2 cellular contexts compared by ENCODE assay signal in the genomic region with DNA sequence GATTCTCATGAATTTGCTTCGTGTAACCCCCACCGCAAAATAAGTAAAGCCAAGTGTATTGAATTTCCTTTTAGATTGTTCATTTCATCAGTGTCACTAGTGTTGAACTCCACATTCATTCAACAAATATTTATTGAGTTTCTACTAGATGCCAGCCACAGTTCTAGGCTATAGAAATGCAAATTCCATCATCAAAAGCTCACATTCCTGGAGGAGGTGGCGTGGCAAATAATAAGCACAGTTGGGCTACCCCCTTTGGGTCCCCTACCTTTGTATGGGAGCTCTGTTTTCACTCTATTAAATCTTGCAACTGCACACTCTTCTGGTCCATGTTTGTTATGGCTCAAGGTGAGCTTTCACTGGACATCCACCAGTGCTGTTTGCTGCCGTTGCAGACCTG.
TF ChIP-seq lines count a peak whose summit lies in the region.

No MANE protein-coding gene starts in this region.

TF ChIP-seq in GM23338, 12 proteins besides CTCF, POLR2A, EP300 and RAD21 (continued from another document):
- TF ChIP-seq EZH2 (IDR thresholded peaks at IDR 0.05; ENCODE audit: low read depth, unreplicated experiment) = no peak
- TF ChIP-seq JUNB (IDR thresholded peaks at IDR 0.05; ENCODE audit: unreplicated experiment) = no peak
TF ChIP-seq in GM23338: peak in this region for 0.

TF ChIP-seq in K562, 482 proteins besides CTCF, POLR2A, EP300 and RAD21:
- TF ChIP-seq, protein P1, sequence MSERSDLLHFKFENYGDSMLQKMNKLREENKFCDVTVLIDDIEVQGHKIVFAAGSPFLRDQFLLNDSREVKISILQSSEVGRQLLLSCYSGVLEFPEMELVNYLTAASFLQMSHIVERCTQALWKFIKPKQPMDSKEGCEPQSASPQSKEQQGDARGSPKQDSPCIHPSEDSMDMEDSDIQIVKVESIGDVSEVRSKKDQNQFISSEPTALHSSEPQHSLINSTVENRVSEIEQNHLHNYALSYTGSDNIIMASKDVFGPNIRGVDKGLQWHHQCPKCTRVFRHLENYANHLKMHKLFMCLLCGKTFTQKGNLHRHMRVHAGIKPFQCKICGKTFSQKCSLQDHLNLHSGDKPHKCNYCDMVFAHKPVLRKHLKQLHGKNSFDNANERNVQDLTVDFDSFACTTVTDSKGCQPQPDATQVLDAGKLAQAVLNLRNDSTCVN (CRISPR knock-in tag; IDR thresholded peaks at IDR 0.05) = no peak
- TF ChIP-seq ZNF444 (CRISPR knock-in tag; IDR thresholded peaks at IDR 0.05) (no peak), ZNF41 (CRISPR knock-in tag; conservative IDR thresholded peaks at IDR 0.05) (no peak), HDAC3 (IDR thresholded peaks at IDR 0.05; ENCODE audit: borderline replicate concordance, partially characterized antibody) (no peak), POLR3A (IDR thresholded peaks at IDR 0.05; ENCODE audit: borderline replicate concordance, extremely low read depth, insufficient read depth, insufficient read length) (no peak), CREBBP (IDR thresholded peaks at IDR 0.05; ENCODE audit: low read depth, low read length) (no peak)
- TF ChIP-seq, protein P2, sequence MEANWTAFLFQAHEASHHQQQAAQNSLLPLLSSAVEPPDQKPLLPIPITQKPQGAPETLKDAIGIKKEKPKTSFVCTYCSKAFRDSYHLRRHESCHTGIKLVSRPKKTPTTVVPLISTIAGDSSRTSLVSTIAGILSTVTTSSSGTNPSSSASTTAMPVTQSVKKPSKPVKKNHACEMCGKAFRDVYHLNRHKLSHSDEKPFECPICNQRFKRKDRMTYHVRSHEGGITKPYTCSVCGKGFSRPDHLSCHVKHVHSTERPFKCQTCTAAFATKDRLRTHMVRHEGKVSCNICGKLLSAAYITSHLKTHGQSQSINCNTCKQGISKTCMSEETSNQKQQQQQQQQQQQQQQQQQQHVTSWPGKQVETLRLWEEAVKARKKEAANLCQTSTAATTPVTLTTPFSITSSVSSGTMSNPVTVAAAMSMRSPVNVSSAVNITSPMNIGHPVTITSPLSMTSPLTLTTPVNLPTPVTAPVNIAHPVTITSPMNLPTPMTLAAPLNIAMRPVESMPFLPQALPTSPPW (CRISPR knock-in tag; IDR thresholded peaks at IDR 0.05) = no peak
- TF ChIP-seq, protein P3, sequence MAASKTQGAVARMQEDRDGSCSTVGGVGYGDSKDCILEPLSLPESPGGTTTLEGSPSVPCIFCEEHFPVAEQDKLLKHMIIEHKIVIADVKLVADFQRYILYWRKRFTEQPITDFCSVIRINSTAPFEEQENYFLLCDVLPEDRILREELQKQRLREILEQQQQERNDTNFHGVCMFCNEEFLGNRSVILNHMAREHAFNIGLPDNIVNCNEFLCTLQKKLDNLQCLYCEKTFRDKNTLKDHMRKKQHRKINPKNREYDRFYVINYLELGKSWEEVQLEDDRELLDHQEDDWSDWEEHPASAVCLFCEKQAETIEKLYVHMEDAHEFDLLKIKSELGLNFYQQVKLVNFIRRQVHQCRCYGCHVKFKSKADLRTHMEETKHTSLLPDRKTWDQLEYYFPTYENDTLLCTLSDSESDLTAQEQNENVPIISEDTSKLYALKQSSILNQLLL (CRISPR knock-in tag; IDR thresholded peaks at IDR 0.05; ENCODE audit: borderline replicate concordance) = no peak
